ENCODE assay signal across 2 cellular contexts in genomic region chrX:150763810-150764209, GRCh38.
TF ChIP-seq lines count a peak whose summit lies in the region.

No MANE protein-coding gene starts in this region.

TF ChIP-seq in GM23338, 12 proteins besides CTCF, POLR2A, EP300 and RAD21:
- TF ChIP-seq ZNF462 (CRISPR knock-in tag; IDR thresholded peaks at IDR 0.05) (no peak), CREB1 (CRISPR knock-in tag; IDR thresholded peaks at IDR 0.05; ENCODE audit: low read depth) (no peak), ZNF331 (CRISPR knock-in tag; IDR thresholded peaks at IDR 0.05; ENCODE audit: low read depth) (no peak), NANOG (IDR thresholded peaks at IDR 0.05; ENCODE audit: borderline replicate concordance) (no peak), EZH2 (IDR thresholded peaks at IDR 0.05; ENCODE audit: low read depth, unreplicated experiment) (no peak), ZNF114 (CRISPR knock-in tag; IDR thresholded peaks at IDR 0.05) (no peak), JUNB (IDR thresholded peaks at IDR 0.05; ENCODE audit: unreplicated experiment) (no peak), EZH2phosphoT487 (IDR thresholded peaks at IDR 0.05; ENCODE audit: unreplicated experiment) (no peak), STAT1 (IDR thresholded peaks at IDR 0.05; ENCODE audit: unreplicated experiment) (no peak), POLR2AphosphoS5 (IDR thresholded peaks at IDR 0.05; ENCODE audit: low read depth) (no peak), ETS1 (IDR thresholded peaks at IDR 0.05) (no peak)
- TF ChIP-seq, protein P1, sequence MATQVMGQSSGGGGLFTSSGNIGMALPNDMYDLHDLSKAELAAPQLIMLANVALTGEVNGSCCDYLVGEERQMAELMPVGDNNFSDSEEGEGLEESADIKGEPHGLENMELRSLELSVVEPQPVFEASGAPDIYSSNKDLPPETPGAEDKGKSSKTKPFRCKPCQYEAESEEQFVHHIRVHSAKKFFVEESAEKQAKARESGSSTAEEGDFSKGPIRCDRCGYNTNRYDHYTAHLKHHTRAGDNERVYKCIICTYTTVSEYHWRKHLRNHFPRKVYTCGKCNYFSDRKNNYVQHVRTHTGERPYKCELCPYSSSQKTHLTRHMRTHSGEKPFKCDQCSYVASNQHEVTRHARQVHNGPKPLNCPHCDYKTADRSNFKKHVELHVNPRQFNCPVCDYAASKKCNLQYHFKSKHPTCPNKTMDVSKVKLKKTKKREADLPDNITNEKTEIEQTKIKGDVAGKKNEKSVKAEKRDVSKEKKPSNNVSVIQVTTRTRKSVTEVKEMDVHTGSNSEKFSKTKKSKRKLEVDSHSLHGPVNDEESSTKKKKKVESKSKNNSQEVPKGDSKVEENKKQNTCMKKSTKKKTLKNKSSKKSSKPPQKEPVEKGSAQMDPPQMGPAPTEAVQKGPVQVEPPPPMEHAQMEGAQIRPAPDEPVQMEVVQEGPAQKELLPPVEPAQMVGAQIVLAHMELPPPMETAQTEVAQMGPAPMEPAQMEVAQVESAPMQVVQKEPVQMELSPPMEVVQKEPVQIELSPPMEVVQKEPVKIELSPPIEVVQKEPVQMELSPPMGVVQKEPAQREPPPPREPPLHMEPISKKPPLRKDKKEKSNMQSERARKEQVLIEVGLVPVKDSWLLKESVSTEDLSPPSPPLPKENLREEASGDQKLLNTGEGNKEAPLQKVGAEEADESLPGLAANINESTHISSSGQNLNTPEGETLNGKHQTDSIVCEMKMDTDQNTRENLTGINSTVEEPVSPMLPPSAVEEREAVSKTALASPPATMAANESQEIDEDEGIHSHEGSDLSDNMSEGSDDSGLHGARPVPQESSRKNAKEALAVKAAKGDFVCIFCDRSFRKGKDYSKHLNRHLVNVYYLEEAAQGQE (IDR thresholded peaks at IDR 0.05; ENCODE audit: unreplicated experiment) = no peak

TF ChIP-seq in HepG2, 621 proteins besides CTCF, POLR2A, EP300 and RAD21 (continued from another document):
- TF ChIP-seq STAG1 (CRISPR knock-in tag; IDR thresholded peaks at IDR 0.05) (no peak), ZNF839 (CRISPR knock-in tag; IDR thresholded peaks at IDR 0.05; ENCODE audit: borderline replicate concordance) (no peak), DR1 (CRISPR knock-in tag; IDR thresholded peaks at IDR 0.05) (no peak), ZNF580 (CRISPR knock-in tag; IDR thresholded peaks at IDR 0.05; ENCODE audit: borderline replicate concordance, low read depth) (no peak), RARA (CRISPR knock-in tag; IDR thresholded peaks at IDR 0.05) (no peak)
TF ChIP-seq in HepG2: peak in this region for 0.
